Comparison of ENCODE assay signal across 16 cellular contexts in the genomic region with DNA sequence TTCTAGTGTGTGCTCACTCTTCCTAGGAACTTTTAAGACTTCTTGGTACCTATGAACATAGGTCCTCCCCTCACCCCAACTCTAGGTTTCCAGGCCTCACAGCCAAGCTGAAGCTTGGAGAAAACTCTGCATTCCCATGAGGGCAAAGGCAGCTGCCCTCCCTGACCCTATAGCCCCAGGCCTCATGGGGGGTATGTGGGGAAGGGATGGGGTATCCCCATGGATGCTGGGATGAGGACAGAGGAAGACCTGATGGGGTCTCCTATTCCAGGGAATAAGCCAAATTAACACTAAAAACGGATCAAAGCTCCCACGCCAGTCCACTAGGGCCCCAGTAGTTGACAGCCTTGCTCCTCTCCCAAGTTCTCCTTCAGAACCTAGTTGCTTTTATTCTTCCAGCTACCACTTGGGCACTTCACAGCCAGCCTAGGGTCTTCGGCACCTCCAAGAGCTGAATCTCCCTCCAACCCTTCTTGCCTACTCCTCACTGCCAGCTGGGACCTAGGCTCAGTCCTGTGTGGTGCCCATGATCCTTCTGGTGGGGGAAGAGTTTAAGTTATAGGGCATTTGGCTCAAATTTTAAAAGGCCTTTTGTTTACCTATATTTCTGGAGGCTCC. TPM values are rescaled to one million over a fixed set of nuclear protein-coding genes. Genes with fewer than 3 reads are reported as not detected.
DNase-seq lines count a peak whose midpoint lies in the region; ATAC-seq lines count a peak whose summit lies in the region.
"Had no signal": no experiment of that assay in that cellular context is flagged by ENCODE, and none has a peak within 500 bp of the region (broad histone marks: within the 10 kb centered on the region; RNA-seq: fewer than 3 reads in every experiment).

No MANE protein-coding gene starts in this region.

- no peak overlapping the region for H3K27ac Mint-ChIP-seq in activated naive CD8-positive, alpha-beta T cell treated with anti-CD3 and anti-CD28 coated beads, Interleukin-2, amount 10 ng/mL, durations not matched to agents 7 days and 5 days
- no peak overlapping the region for H3K27ac Mint-ChIP-seq in activated naive CD8-positive, alpha-beta T cell treated with anti-CD3 and anti-CD28 coated beads for 36 hours
- H3K27ac Mint-ChIP-seq in IgD-negative memory B cell: peak overlapping the region in 1 of 3 donors; percentile 97
- peak overlapping the region; percentile 49 for H3K27ac Mint-ChIP-seq in central memory CD8-positive, alpha-beta T cell (ENCODE audit: low read depth)
- peak overlapping the region; percentile 37 for H3K27ac Mint-ChIP-seq in stimulated activated naive B cell treated with anti-CD40 and anti-IgM and Interleukin-4, amounts not matched to agents 10 μg/mL and 1 μg/mL and 100 μg/mL, for 72 hours

- H3K36me3 Mint-ChIP-seq in activated naive CD8-positive, alpha-beta T cell treated with anti-CD3 and anti-CD28 coated beads, Interleukin-2, amount 10 ng/mL, durations not matched to agents 7 days and 5 days: peaks cover 6% of the 10 kb centered on the region
- H3K36me3 Mint-ChIP-seq in activated naive CD8-positive, alpha-beta T cell treated with anti-CD3 and anti-CD28 coated beads for 36 hours: no peaks in the 10 kb centered on the region
- peaks cover 2% of the 10 kb centered on the region for H3K36me3 Mint-ChIP-seq in IgD-negative memory B cell
- peaks cover 50% of the 10 kb centered on the region for H3K36me3 Mint-ChIP-seq in central memory CD8-positive, alpha-beta T cell (ENCODE audit: insufficient read depth)
- H3K36me3 Mint-ChIP-seq in stimulated activated naive B cell treated with anti-CD40 and anti-IgM and Interleukin-4, amounts not matched to agents 10 μg/mL and 1 μg/mL and 100 μg/mL, for 72 hours: peaks cover 16 to 29% of the 10 kb centered on the region in 2 donors

- peak overlapping the region; percentile 17 for H3K4me3 Mint-ChIP-seq in activated naive CD8-positive, alpha-beta T cell treated with anti-CD3 and anti-CD28 coated beads, Interleukin-2, amount 10 ng/mL, durations not matched to agents 7 days and 5 days
- H3K4me3 Mint-ChIP-seq in activated naive CD8-positive, alpha-beta T cell treated with anti-CD3 and anti-CD28 coated beads for 36 hours: no peak overlapping the region
- H3K4me3 Mint-ChIP-seq in IgD-negative memory B cell: peak overlapping the region in 3 of 4 donors; percentile 9 to 91 (median 38)
- peak overlapping the region; percentile 63 for H3K4me3 Mint-ChIP-seq in central memory CD8-positive, alpha-beta T cell
- H3K4me3 Mint-ChIP-seq in stimulated activated naive B cell treated with anti-CD40 and anti-IgM and Interleukin-4, amounts not matched to agents 10 μg/mL and 1 μg/mL and 100 μg/mL, for 72 hours: no peak overlapping the region

- peaks cover 7% of the 10 kb centered on the region for H3K27me3 Mint-ChIP-seq in activated naive CD8-positive, alpha-beta T cell treated with anti-CD3 and anti-CD28 coated beads, Interleukin-2, amount 10 ng/mL, durations not matched to agents 7 days and 5 days
- H3K27me3 Mint-ChIP-seq in activated naive CD8-positive, alpha-beta T cell treated with anti-CD3 and anti-CD28 coated beads for 36 hours: no peaks in the 10 kb centered on the region
- peaks cover 1% of the 10 kb centered on the region for H3K27me3 Mint-ChIP-seq in IgD-negative memory B cell
- no peaks in the 10 kb centered on the region for H3K27me3 Mint-ChIP-seq in central memory CD8-positive, alpha-beta T cell
- peaks cover 0 to 4% of the 10 kb centered on the region in 2 donors for H3K27me3 Mint-ChIP-seq in stimulated activated naive B cell treated with anti-CD40 and anti-IgM and Interleukin-4, amounts not matched to agents 10 μg/mL and 1 μg/mL and 100 μg/mL, for 72 hours

- H3K9me3 Mint-ChIP-seq in activated naive CD8-positive, alpha-beta T cell treated with anti-CD3 and anti-CD28 coated beads, Interleukin-2, amount 10 ng/mL, durations not matched to agents 7 days and 5 days: no peaks in the 10 kb centered on the region
- no peaks in the 10 kb centered on the region for H3K9me3 Mint-ChIP-seq in activated naive CD8-positive, alpha-beta T cell treated with anti-CD3 and anti-CD28 coated beads for 36 hours
- no peaks in the 10 kb centered on the region for H3K9me3 Mint-ChIP-seq in IgD-negative memory B cell
- no peaks in the 10 kb centered on the region for H3K9me3 Mint-ChIP-seq in central memory CD8-positive, alpha-beta T cell
- no peaks in the 10 kb centered on the region for H3K9me3 Mint-ChIP-seq in stimulated activated naive B cell treated with anti-CD40 and anti-IgM and Interleukin-4, amounts not matched to agents 10 μg/mL and 1 μg/mL and 100 μg/mL, for 72 hours

- peaks cover 19% of the 10 kb centered on the region for H3K4me1 Mint-ChIP-seq in activated naive CD8-positive, alpha-beta T cell treated with anti-CD3 and anti-CD28 coated beads, Interleukin-2, amount 10 ng/mL, durations not matched to agents 7 days and 5 days
- H3K4me1 Mint-ChIP-seq in activated naive CD8-positive, alpha-beta T cell treated with anti-CD3 and anti-CD28 coated beads for 36 hours: peaks cover 11% of the 10 kb centered on the region
- peaks cover 9 to 12% (median 10%) of the 10 kb centered on the region in 3 donors for H3K4me1 Mint-ChIP-seq in IgD-negative memory B cell
- H3K4me1 Mint-ChIP-seq in central memory CD8-positive, alpha-beta T cell: peaks cover 18% of the 10 kb centered on the region
- peaks cover 20 to 28% of the 10 kb centered on the region in 2 donors for H3K4me1 Mint-ChIP-seq in stimulated activated naive B cell treated with anti-CD40 and anti-IgM and Interleukin-4, amounts not matched to agents 10 μg/mL and 1 μg/mL and 100 μg/mL, for 72 hours

- DNase-seq in activated naive CD8-positive, alpha-beta T cell treated with anti-CD3 and anti-CD28 coated beads, Interleukin-2, amount 10 ng/mL, durations not matched to agents 7 days and 5 days: no peak
- no peak for DNase-seq in activated naive CD8-positive, alpha-beta T cell treated with anti-CD3 and anti-CD28 coated beads for 36 hours
- no peak for DNase-seq in central memory CD8-positive, alpha-beta T cell (ENCODE audit: low spot score in 2 of 2)
- DNase-seq in stimulated activated naive B cell treated with anti-CD40 and anti-IgM and Interleukin-4, amounts not matched to agents 10 μg/mL and 1 μg/mL and 100 μg/mL, for 72 hours: no peak
- DNase-seq in NCI-H1436 (lab: John Stamatoyannopoulos, UW): no peak
- DNase-seq: 8988T, DMS79 treated with DMSO at 0.1 percent for 48 hours, H7, NCI-H1417, NCI-H1930, NCI-H526, PC-3, SJCRH30 had no signal

- POLR2A ChIA-PET in activated naive CD8-positive, alpha-beta T cell treated with anti-CD3 and anti-CD28 coated beads, Interleukin-2, amount 10 ng/mL, durations not matched to agents 7 days and 5 days (lab: Charles Lee): interaction anchor here (1.1 kb wide), 1 partner anchor 35 kb away, joined by 5 read pairs; the partner anchor contains the start of gene PIGU

- no peak for ATAC-seq in activated naive CD8-positive, alpha-beta T cell treated with anti-CD3 and anti-CD28 coated beads, Interleukin-2, amount 10 ng/mL, durations not matched to agents 7 days and 5 days (ENCODE audit: low read depth)
- ATAC-seq in central memory CD8-positive, alpha-beta T cell (replicated peaks; ENCODE audit: extremely low read depth, poor library complexity, severe bottlenecking): no peak
- no peak for ATAC-seq in stimulated activated naive B cell treated with anti-CD40 and anti-IgM and Interleukin-4, amounts not matched to agents 10 μg/mL and 1 μg/mL and 100 μg/mL, for 72 hours (replicated peaks)
- ATAC-seq in GM21717 (IDR thresholded peaks at IDR 0.05; ENCODE audit: unreplicated experiment) (no peak), HG02588 (IDR thresholded peaks at IDR 0.05; ENCODE audit: unreplicated experiment) (no peak)
- ATAC-seq: PC-3 had no signal

RNA-seq across cellular contexts. Expression of gene TP53INP2, which starts 7.8 kb away (rescaled TPM):
- 1 to 10 TPM; 2.1 TPM for total RNA-seq in activated naive CD8-positive, alpha-beta T cell treated with anti-CD3 and anti-CD28 coated beads, Interleukin-2, amount 10 ng/mL, durations not matched to agents 7 days and 5 days
- 1 to 10 TPM; 2.6 to 2.9 TPM for total RNA-seq in activated naive CD8-positive, alpha-beta T cell treated with anti-CD3 and anti-CD28 coated beads for 36 hours
- 1.3 TPM for polyA plus RNA-seq in IgD-negative memory B cell

RNA-seq across cellular contexts. Expression of gene PIGU, which starts 35.0 kb away (rescaled TPM):
- 10 to 100 TPM; 17.0 to 19.1 TPM for total RNA-seq in activated naive CD8-positive, alpha-beta T cell treated with anti-CD3 and anti-CD28 coated beads, Interleukin-2, amount 10 ng/mL, durations not matched to agents 7 days and 5 days
- total RNA-seq in activated naive CD8-positive, alpha-beta T cell treated with anti-CD3 and anti-CD28 coated beads for 36 hours: 10 to 100 TPM; 18.7 to 19.3 TPM
- 19.8 TPM for polyA plus RNA-seq in IgD-negative memory B cell

Comparison
In these comparisons a context has a peak if more than half of its experiments do, and no peak if none do; other contexts are left out.
1. H3K4me3 Mint-ChIP-seq: peak in activated naive CD8-positive, alpha-beta T cell treated with anti-CD3 and anti-CD28 coated beads, Interleukin-2, amount 10 ng/mL, durations not matched to agents 7 days and 5 days (single experiment), IgD-negative memory B cell (3 of 4) and central memory CD8-positive, alpha-beta T cell (single experiment); none in activated naive CD8-positive, alpha-beta T cell treated with anti-CD3 and anti-CD28 coated beads for 36 hours (single experiment) and stimulated activated naive B cell treated with anti-CD40 and anti-IgM and Interleukin-4, amounts not matched to agents 10 μg/mL and 1 μg/mL and 100 μg/mL, for 72 hours (0 of 2).
2. H3K27ac Mint-ChIP-seq: peak in central memory CD8-positive, alpha-beta T cell (single experiment) and stimulated activated naive B cell treated with anti-CD40 and anti-IgM and Interleukin-4, amounts not matched to agents 10 μg/mL and 1 μg/mL and 100 μg/mL, for 72 hours (single experiment); none in activated naive CD8-positive, alpha-beta T cell treated with anti-CD3 and anti-CD28 coated beads, Interleukin-2, amount 10 ng/mL, durations not matched to agents 7 days and 5 days (single experiment) and activated naive CD8-positive, alpha-beta T cell treated with anti-CD3 and anti-CD28 coated beads for 36 hours (single experiment).